In genomic region chr18:63882333-63883141, GRCh38 we compare ENCODE assay signal across 9 cellular contexts. TPM values are rescaled to one million over a fixed set of nuclear protein-coding genes. Genes with fewer than 3 reads are reported as not detected.
A peak's percentile ranks its signal among the peaks of the same experiment; 100 is the strongest.
DNase-seq lines count a peak whose midpoint lies in the region; ATAC-seq and TF ChIP-seq lines count a peak whose summit lies in the region.
"Had no signal": no experiment of that assay in that cellular context is flagged by ENCODE, and none has a peak within 500 bp of the region (broad histone marks: within the 10 kb centered on the region; RNA-seq: fewer than 3 reads in every experiment).

No MANE protein-coding gene starts in this region.

- H3K9me3 ChIP-seq in right atrium auricular region (no peaks in the 10 kb centered on the region), upper lobe of left lung (no peaks in the 10 kb centered on the region)

- H3K27me3 Mint-ChIP-seq in activated T-cell treated with anti-CD3 and anti-CD28 coated beads, Interleukin-2, amount 50 U/mL, for 72 hours (ENCODE audit: low read depth), result peaks cover 27% of the 10 kb centered on the region

- peak in 1 of 4 donors; percentile 8 for TF ChIP-seq EP300 in upper lobe of left lung (IDR thresholded peaks at IDR 0.05)

- H3K36me3 ChIP-seq in right atrium auricular region (no peaks in the 10 kb centered on the region), upper lobe of left lung (no peaks in the 10 kb centered on the region)

- H3K27me3 ChIP-seq in right atrium auricular region, result no peaks in the 10 kb centered on the region
- no peaks in the 10 kb centered on the region for H3K27me3 ChIP-seq in upper lobe of left lung

- no peak overlapping the region for H3K4me3 ChIP-seq in astrocyte of the cerebellum (ENCODE audit: low read depth, low read length)
- no peak overlapping the region for H3K4me3 ChIP-seq in right atrium auricular region
- H3K4me3 ChIP-seq in upper lobe of left lung, result no peak overlapping the region

- no peak overlapping the region for H3K4me3 Mint-ChIP-seq in activated T-cell treated with anti-CD3 and anti-CD28 coated beads, Interleukin-2, amount 50 U/mL, for 72 hours

- DNase-seq in activated T-cell treated with anti-CD3 and anti-CD28 coated beads, Interleukin-2, amount 50 U/mL, for 72 hours, result no peak
- DNase-seq in activated T-cell treated with anti-CD3 and anti-CD28 coated beads, Interleukin-2, amount 50 U/mL, for 1 hour, result no peak
- DNase-seq in astrocyte of the cerebellum (ENCODE audit: low read depth), result peak; percentile 15
- DNase-seq in right atrium auricular region (ENCODE audit: low spot score), result no peak
- DNase-seq in upper lobe of left lung, result no peak
- DNase-seq in cortex of kidney (lab: John Stamatoyannopoulos, UW), result no peak
- no peak for DNase-seq in NCI-H1436 (lab: John Stamatoyannopoulos, UW)
- no peak for DNase-seq in stimulated activated CD4-positive, alpha-beta T cell treated with anti-CD3 and anti-CD28 coated beads, Interleukin-4, amount 100 ng/mL, for 24 hours
- DNase-seq: AML-193 had no signal

- peaks cover 15% of the 10 kb centered on the region for H3K4me1 Mint-ChIP-seq in activated T-cell treated with anti-CD3 and anti-CD28 coated beads, Interleukin-2, amount 50 U/mL, for 72 hours (ENCODE audit: low read depth)

- no peaks in the 10 kb centered on the region for H3K9me3 Mint-ChIP-seq in activated T-cell treated with anti-CD3 and anti-CD28 coated beads, Interleukin-2, amount 50 U/mL, for 72 hours

- no peak overlapping the region for H3K27ac Mint-ChIP-seq in activated T-cell treated with anti-CD3 and anti-CD28 coated beads, Interleukin-2, amount 50 U/mL, for 72 hours

- H3K27ac ChIP-seq in right atrium auricular region (peak overlapping the region; percentile 8 to 61), upper lobe of left lung (no peak overlapping the region)

- WGBS in upper lobe of left lung, 2 donors, result 55 to 61% methylated on average over 8 of the region's 8 CpGs

- ATAC-seq in activated T-cell treated with anti-CD3 and anti-CD28 coated beads, Interleukin-2, amount 50 U/mL, for 72 hours (replicated peaks in 1 of 2), result peak; percentile 32 to 57
- peak; percentile 79 to 85 for ATAC-seq in upper lobe of left lung (ENCODE audit: low FRiP score in 2 of 2)

- H3K36me3 Mint-ChIP-seq in activated T-cell treated with anti-CD3 and anti-CD28 coated beads, Interleukin-2, amount 50 U/mL, for 72 hours (ENCODE audit: insufficient read depth in 2 of 2), result no peaks in the 10 kb centered on the region

- no peak for TF ChIP-seq POLR2A in upper lobe of left lung (IDR thresholded peaks at IDR 0.05)

- TF ChIP-seq CTCF in astrocyte of the cerebellum (IDR thresholded peaks at IDR 0.05; ENCODE audit: low read depth, low read length, missing control alignments) (no peak), right atrium auricular region (IDR thresholded peaks at IDR 0.05) (no peak), upper lobe of left lung (IDR thresholded peaks at IDR 0.05) (no peak)

- in situ Hi-C loops in astrocyte of the cerebellum (cut with HindIII; ENCODE audit: low sequenced_read_pairs), result no loop called here

- H3K4me1 ChIP-seq in right atrium auricular region (peaks cover 0 to 9% of the 10 kb centered on the region in 2 donors), upper lobe of left lung (peaks cover 0 to 5% (median 0%) of the 10 kb centered on the region in 4 donors)

RNA-seq across cellular contexts. Expression of gene SERPINB2, which starts 5.0 kb away (rescaled TPM):
- total RNA-seq in activated T-cell treated with anti-CD3 and anti-CD28 coated beads, Interleukin-2, amount 50 U/mL, for 72 hours, result not detected
- total RNA-seq in right atrium auricular region, result 1 to 10 TPM in 1 of 2 donors, under 1 TPM in 1; 0.94 to 2.3 TPM
- total RNA-seq in upper lobe of left lung, result under 1 TPM in 2 of 6 donors, not detected in 4; 0.49 to 0.61 TPM

RNA-seq across cellular contexts. Expression of gene SERPINB10, which starts 25.2 kb away (rescaled TPM):
- 1 to 10 TPM; 1.5 to 2.8 TPM for total RNA-seq in activated T-cell treated with anti-CD3 and anti-CD28 coated beads, Interleukin-2, amount 50 U/mL, for 72 hours
- total RNA-seq in right atrium auricular region, result under 1 TPM in 1 of 2 donors, not detected in 1; 0.47 TPM
- total RNA-seq in upper lobe of left lung, result under 1 TPM in 2 of 6 donors, not detected in 4; 0.11 to 0.30 TPM

Comparison
In these comparisons a context has a peak if more than half of its experiments do, and no peak if none do; other contexts are left out.
1. H3K27ac ChIP-seq: peak in right atrium auricular region (2 of 2); none in upper lobe of left lung (0 of 4).